Comparison of ENCODE assay signal across 8 cellular contexts in genomic region chr9:37486256-37486615, GRCh38. TPM values are rescaled to one million over a fixed set of nuclear protein-coding genes. Genes with fewer than 3 reads are reported as not detected.
DNase-seq lines count a peak whose midpoint lies in the region; ATAC-seq, FAIRE-seq and TF ChIP-seq lines count a peak whose summit lies in the region.

No MANE protein-coding gene starts in this region.

- TF ChIP-seq RAD21 in A549 (conservative IDR thresholded peaks at IDR 0.05 in 1 of 2, IDR thresholded peaks at IDR 0.05 in 1 of 2), result no peak

- H3K4me3 ChIP-seq in A549 (peak overlapping the region; percentile 88), HUES6 (ENCODE audit: low read depth, low read length) (peak overlapping the region; percentile 90), mucosa of rectum (ENCODE audit: low read length in 2 of 2) (peak overlapping the region; percentile 92 to 97)

- H3K27me3 ChIP-seq in HUES6 (ENCODE audit: control insufficient read depth, insufficient read depth, low read length), result no peaks in the 10 kb centered on the region
- peaks cover 0 to 4% of the 10 kb centered on the region in 2 donors for H3K27me3 ChIP-seq in mucosa of rectum (ENCODE audit: control insufficient read depth in 2 of 2, insufficient read depth in 2 of 2, low read length in 2 of 2)

- WGBS in A549 (ENCODE audit: missing lambda C conversion rate), result 2% methylated on average over 7 of the region's 7 CpGs

- H3K9ac ChIP-seq in HUES6 (ENCODE audit: low read length) (peak overlapping the region; percentile 79), mucosa of rectum (ENCODE audit: low read depth in 1 of 2, low read length in 2 of 2) (peak overlapping the region; percentile 75 to 76)

- H3K4me1 ChIP-seq in A549 (peaks cover 24% of the 10 kb centered on the region), HUES6 (ENCODE audit: control insufficient read depth, insufficient read depth, low read length) (peaks cover 18% of the 10 kb centered on the region; the same call in 1 of the 2 replicates), mucosa of rectum (ENCODE audit: control insufficient read depth in 2 of 2, insufficient read depth in 2 of 2, low read length in 2 of 2) (peaks cover 13 to 20% of the 10 kb centered on the region in 2 donors)

- H3K27ac ChIP-seq in A549, result peak overlapping the region; percentile 88 to 92
- H3K27ac ChIP-seq in HUES6 (ENCODE audit: low read depth, low read length), result no peak overlapping the region
- H3K27ac ChIP-seq in caudate nucleus (ENCODE audit: low read depth, low read length), result peak overlapping the region; percentile 29
- H3K27ac ChIP-seq in mucosa of rectum (ENCODE audit: low read depth in 2 of 2, low read length in 2 of 2), result peak overlapping the region; percentile 3 to 67

- no peak for TF ChIP-seq CTCF in A549 (IDR thresholded peaks at IDR 0.05)

- POLR2A ChIA-PET in A549 (lab: Yijun Ruan, JAX), result interaction anchor here (1.2 kb wide), 2 partner anchors 20 to 21 kb away, joined by 5 to 7 read pairs; partner anchors contain the start of gene ZBTB5

- CTCF ChIA-PET in A549 (lab: Yijun Ruan, JAX), result interaction anchor here (1.2 to 1.8 kb wide), 2 partner anchors 23 to 70 kb away, joined by 4 to 5 read pairs; no protein-coding TSS in a partner anchor

- no peak for FAIRE-seq in A549 (lab: Jason Lieb, UNC)

- TF ChIP-seq EP300 in A549 (IDR thresholded peaks at IDR 0.05), result no peak

- peaks cover 36% of the 10 kb centered on the region for H3K36me3 ChIP-seq in HUES6 (ENCODE audit: control insufficient read depth, insufficient read depth, low read length)
- H3K36me3 ChIP-seq in mucosa of rectum (ENCODE audit: control insufficient read depth in 2 of 2, insufficient read depth in 2 of 2, low read length in 2 of 2), result peaks cover 0 to 7% of the 10 kb centered on the region in 2 donors

- ATAC-seq in A549 (no peak), HG03095 (IDR thresholded peaks at IDR 0.05; ENCODE audit: unreplicated experiment) (no peak)

- DNase-seq in A549 (ENCODE audit: low read depth in 1 of 2, low spot score in 1 of 2), result no peak
- no peak for DNase-seq in caudate nucleus (lab: John Stamatoyannopoulos, UW)
- no peak for DNase-seq in NCI-H345 treated with DMSO at 0.1 percent for 48 hours (lab: John Stamatoyannopoulos, UW; ENCODE audit: unreplicated experiment)
- DNase-seq in NCI-H1436 (lab: John Stamatoyannopoulos, UW), result no peak
- no peak for DNase-seq in NCI-H2171 treated with DMSO at 0.1 percent for 48 hours (lab: John Stamatoyannopoulos, UW)

- TF ChIP-seq POLR2A in A549 (IDR thresholded peaks at IDR 0.05; ENCODE audit: low read length), result no peak

- H3K9me3 ChIP-seq in A549, result no peaks in the 10 kb centered on the region
- H3K9me3 ChIP-seq in HUES6 (ENCODE audit: control insufficient read depth, insufficient read depth, low read depth, low read length), result no peaks in the 10 kb centered on the region
- no peaks in the 10 kb centered on the region for H3K9me3 ChIP-seq in mucosa of rectum (ENCODE audit: control insufficient read depth in 2 of 2, low read length in 2 of 2)

- peak overlapping the region; percentile 98 for H3K4me2 ChIP-seq in A549

TF ChIP-seq in A549, 52 proteins besides CTCF, POLR2A, EP300 and RAD21:
- no peak for TF ChIP-seq GATA3 (IDR thresholded peaks at IDR 0.05; ENCODE audit: borderline replicate concordance)
- TF ChIP-seq TP53 (CRISPR knock-in tag; IDR thresholded peaks at IDR 0.05), result no peak
- no peak for TF ChIP-seq HMGXB4 (CRISPR knock-in tag; IDR thresholded peaks at IDR 0.05; ENCODE audit: borderline replicate concordance)
- TF ChIP-seq BCL3 (IDR thresholded peaks at IDR 0.05), result no peak
- no peak for TF ChIP-seq KDM1A (IDR thresholded peaks at IDR 0.05; ENCODE audit: low read depth)
- TF ChIP-seq NFE2L2 (conservative IDR thresholded peaks at IDR 0.05; ENCODE audit: low read length), result no peak
- TF ChIP-seq SMC3 (IDR thresholded peaks at IDR 0.05), result no peak
- no peak for TF ChIP-seq CBX8 (IDR thresholded peaks at IDR 0.05)
- TF ChIP-seq RCOR1 (IDR thresholded peaks at IDR 0.05; ENCODE audit: low read depth, low read length), result no peak
- no peak for TF ChIP-seq HOXB5 (CRISPR knock-in tag; IDR thresholded peaks at IDR 0.05)
- no peak for TF ChIP-seq SREBF2 (IDR thresholded peaks at IDR 0.05)
- no peak for TF ChIP-seq CEBPB (IDR thresholded peaks at IDR 0.05)
- no peak for TF ChIP-seq ZSCAN20 (CRISPR knock-in tag; IDR thresholded peaks at IDR 0.05)

RNA-seq across cellular contexts. Expression of gene POLR1E, which starts 0.5 kb away (rescaled TPM):
- polyA plus RNA-seq in A549 (2011; rRNA removed), result 47.2 and 49.8 TPM in 2 replicates
- 37.6 and 38.4 TPM in 2 replicates for polyA plus RNA-seq in A549 (2012; cell fraction: cytosol; rRNA removed)
- 12.5 and 13.4 TPM in 2 replicates for polyA plus RNA-seq in A549 (2012; cell fraction: nucleus; rRNA removed)
- polyA plus RNA-seq in A549 (2017; fragmentation: RNase III; extraction: RNeasy Plus Mini Kit Qiagen cat#74134 plus additional on column Dnase treatment), result 39.0 to 48.6 TPM (median 41.9 TPM) in 3 replicates
- polyA minus RNA-seq in A549 (2011; rRNA and poly(A)+ RNA removed), result 28.3 and 29.1 TPM in 2 replicates

RNA-seq across cellular contexts. Expression of gene ZBTB5, which starts 21.0 kb away (rescaled TPM):
- polyA plus RNA-seq in A549 (2011; rRNA removed) (18.1 and 19.8 TPM in 2 replicates), A549 (2017; fragmentation: RNase III; extraction: RNeasy Plus Mini Kit Qiagen cat#74134 plus additional on column Dnase treatment) (10.7 to 12.4 TPM (median 11.7 TPM) in 3 replicates)
- 6.7 and 8.8 TPM in 2 replicates for polyA plus RNA-seq in A549 (2012; cell fraction: cytosol; rRNA removed)
- 12.0 and 15.5 TPM in 2 replicates for polyA plus RNA-seq in A549 (2012; cell fraction: nucleus; rRNA removed)
- 26.7 and 29.1 TPM in 2 replicates for polyA minus RNA-seq in A549 (2011; rRNA and poly(A)+ RNA removed)
